In the genomic region with DNA sequence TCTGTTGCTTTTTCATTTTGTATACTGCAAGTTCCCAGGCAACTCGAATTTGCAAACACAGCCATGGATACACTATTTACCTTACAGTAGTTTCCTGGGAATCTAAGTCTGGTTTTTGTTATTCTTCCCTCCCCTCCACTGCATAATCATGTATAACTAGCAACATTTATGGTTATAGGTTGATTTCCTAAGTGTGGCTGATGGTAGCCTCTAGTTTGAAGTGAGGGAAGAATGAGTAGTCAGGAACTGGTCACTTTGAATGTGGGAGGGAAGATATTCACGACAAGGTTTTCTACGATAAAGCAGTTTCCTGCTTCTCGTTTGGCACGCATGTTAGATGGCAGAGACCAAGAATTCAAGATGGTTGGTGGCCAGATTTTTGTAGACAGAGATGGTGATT, we compare ENCODE assay signal across 9 cellular contexts. TPM values are rescaled to one million over a fixed set of nuclear protein-coding genes. Genes with fewer than 3 reads are reported as not detected.
DNase-seq lines count a peak whose midpoint lies in the region; ATAC-seq and TF ChIP-seq lines count a peak whose summit lies in the region.
"Had no signal": no experiment of that assay in that cellular context is flagged by ENCODE, and none has a peak within 500 bp of the region (broad histone marks: within the 10 kb centered on the region; RNA-seq: fewer than 3 reads in every experiment).

A gene with protein sequence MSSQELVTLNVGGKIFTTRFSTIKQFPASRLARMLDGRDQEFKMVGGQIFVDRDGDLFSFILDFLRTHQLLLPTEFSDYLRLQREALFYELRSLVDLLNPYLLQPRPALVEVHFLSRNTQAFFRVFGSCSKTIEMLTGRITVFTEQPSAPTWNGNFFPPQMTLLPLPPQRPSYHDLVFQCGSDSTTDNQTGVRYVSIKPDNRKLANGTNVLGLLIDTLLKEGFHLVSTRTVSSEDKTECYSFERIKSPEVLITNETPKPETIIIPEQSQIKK (plus strand): TSS at position 182 of the 400 bp plus-strand sequence. CDS start 50 bp downstream, at position 232.

- TF ChIP-seq POLR2A in spleen (IDR thresholded peaks at IDR 0.05) (no peak), GM18505 (IDR thresholded peaks at IDR 0.05; ENCODE audit: borderline replicate concordance, extremely low read depth, insufficient read depth, insufficient read length) (no peak)

- no peak for DNase-seq in HL-60 (ENCODE audit: low read depth in 1 of 2, low spot score in 1 of 2)
- peak; percentile 16 for DNase-seq in astrocyte of the hippocampus (ENCODE audit: low read depth, low spot score)
- DNase-seq in spleen, result no peak
- no peak for DNase-seq in KBM-7
- DNase-seq: activated CD8-positive, alpha-beta memory T cell treated with anti-CD3 and anti-CD28 coated beads, Interleukin-2, amount 50 U/mL, for 4 hours; effector memory CD8-positive, alpha-beta T cell had no signal

- H3K4me3 ChIP-seq in HL-60 (replicated peaks; ENCODE audit: insufficient read depth, low read length), result no peak within 1 kb of the TSS
- no peak within 1 kb of the TSS for H3K4me3 ChIP-seq in iPS-15b (ENCODE audit: low read depth, low read length)
- H3K4me3 ChIP-seq in spleen, result no peak within 1 kb of the TSS

- H3K27ac ChIP-seq in HL-60 (replicated peaks) (peak within 1 kb of the TSS; percentile 59), spleen (peak within 1 kb of the TSS in 6 of 8 donors; percentile 5 to 47 (median 24))

- WGBS in spleen, 5 donors, result 52 to 73% (median 61%) methylated on average over 5 of the region's 5 CpGs

- TF ChIP-seq CTCF in HL-60 (IDR thresholded peaks at IDR 0.05; ENCODE audit: insufficient read depth, low read length) (no peak), spleen (IDR thresholded peaks at IDR 0.05 in 8 of 11, conservative IDR thresholded peaks at IDR 0.05 in 3 of 11) (no peak)

- no peaks in the 10 kb centered on the region for H3K36me3 ChIP-seq in iPS-15b (ENCODE audit: control insufficient read depth, insufficient read depth, low read length)
- H3K36me3 ChIP-seq in spleen, result peaks cover 0 to 82% (median 38%) of the 10 kb centered on the region in 6 donors

- H3K27me3 ChIP-seq in HL-60 (ENCODE audit: insufficient read depth, poor library complexity, severe bottlenecking) (no peaks in the 10 kb centered on the region), iPS-15b (ENCODE audit: control insufficient read depth, insufficient read depth, low read length) (no peaks in the 10 kb centered on the region), spleen (replicated peaks in 1 of 7) (no peaks in the 10 kb centered on the region)

- in situ Hi-C loops in KBM-7 (cut with MboI; ENCODE audit: low pct_unique_long_range_greater_than_20kb, low sequenced_read_pairs), result no loop called here

- H3K9ac ChIP-seq in iPS-15b (ENCODE audit: low read depth, low read length), result peak within 1 kb of the TSS; percentile 3

- ATAC-seq in GM21576 (IDR thresholded peaks at IDR 0.05; ENCODE audit: unreplicated experiment), result no peak
- no peak for ATAC-seq in GM18505 (IDR thresholded peaks at IDR 0.05; ENCODE audit: unreplicated experiment)
- ATAC-seq: effector memory CD8-positive, alpha-beta T cell had no signal

- H3K4me1 ChIP-seq in iPS-15b (ENCODE audit: control insufficient read depth, insufficient read depth, low read length) (peaks cover 11% of the 10 kb centered on the region), spleen (peaks cover 3 to 41% (median 14%) of the 10 kb centered on the region in 6 donors)

- intact Hi-C loops in spleen (cut with DNase I; ENCODE audit: low total_unique reads), result no loop called here

- H3K9me3 ChIP-seq in iPS-15b (ENCODE audit: control insufficient read depth, insufficient read depth, low read length) (no peaks in the 10 kb centered on the region), spleen (no peaks in the 10 kb centered on the region)

RNA-seq across cellular contexts. Expression of the gene that starts here (rescaled TPM):
- total RNA-seq in spleen, result 1 to 10 TPM in 4 of 7 donors, under 1 TPM in 2, not detected in 1; 0.85 to 2.6 (median 1.8) TPM
- under 1 TPM; 0.35 to 0.41 (median 0.37) TPM for polyA plus RNA-seq in spleen
